In the genomic region with DNA sequence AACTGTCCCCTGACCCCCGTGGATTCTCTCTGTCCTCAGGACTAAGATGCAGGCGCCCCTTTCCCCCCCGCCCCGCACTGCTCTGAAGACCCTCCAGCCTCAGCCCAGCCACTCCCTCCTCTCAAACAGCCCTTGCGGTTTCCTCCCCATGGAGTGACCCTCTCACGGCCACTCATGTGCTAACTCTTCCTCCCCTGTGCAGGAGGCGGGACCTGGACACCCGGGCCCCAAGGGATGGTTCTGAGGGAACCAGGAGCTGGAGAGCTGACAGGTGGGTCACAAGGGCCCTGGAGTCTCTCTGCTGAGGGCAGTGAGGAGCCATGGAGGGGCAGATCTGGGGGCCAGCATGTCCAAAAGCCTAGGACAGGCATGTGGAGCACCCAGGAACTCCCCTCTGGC, we compare ENCODE assay signal across 13 cellular contexts. TPM values are rescaled to one million over a fixed set of nuclear protein-coding genes. Genes with fewer than 3 reads are reported as not detected.
DNase-seq lines count a peak whose midpoint lies in the region; ATAC-seq, FAIRE-seq and TF ChIP-seq lines count a peak whose summit lies in the region.
"Had no signal": no experiment of that assay in that cellular context is flagged by ENCODE, and none has a peak within 500 bp of the region (broad histone marks: within the 10 kb centered on the region; RNA-seq: fewer than 3 reads in every experiment).

No MANE protein-coding gene starts in this region.

- FAIRE-seq in HepG2 (lab: Jason Lieb, UNC), result peak; percentile 8

- no peaks in the 10 kb centered on the region for H3K27me3 Mint-ChIP-seq in activated T-cell treated with anti-CD3 and anti-CD28 coated beads, Interleukin-2, amount 50 U/mL, for 4 hours (ENCODE audit: low read depth)

- H3K4me1 ChIP-seq in HepG2 (ENCODE audit: insufficient read depth, low read length) (peaks cover 46% of the 10 kb centered on the region), subcutaneous abdominal adipose tissue (ENCODE audit: control insufficient read depth in 5 of 5, insufficient read depth in 5 of 5, low read length in 5 of 5) (peaks cover 3 to 29% (median 27%) of the 10 kb centered on the region in 5 donors), mucosa of descending colon (ENCODE audit: low read depth) (peaks cover 10% of the 10 kb centered on the region)

- H3K4me3 Mint-ChIP-seq in activated T-cell treated with anti-CD3 and anti-CD28 coated beads, Interleukin-2, amount 50 U/mL, for 4 hours, result peak overlapping the region; percentile 82

- DNase-seq in activated T-cell treated with anti-CD3 and anti-CD28 coated beads, Interleukin-2, amount 50 U/mL, for 4 hours, result no peak
- DNase-seq in activated T-cell treated with anti-CD3 and anti-CD28 coated beads, Interleukin-2, amount 50 U/mL, for 1 hour, result no peak
- DNase-seq in HepG2 (ENCODE audit: low spot score), result no peak
- no peak for DNase-seq in stimulated activated CD4-positive, alpha-beta T cell treated with anti-CD3 and anti-CD28 coated beads, Interleukin-15, amount 100 ng/mL, for 24 hours
- no peak for DNase-seq in mucosa of descending colon
- DNase-seq: GDM1; NCI-H1105; stimulated activated CD4-positive, alpha-beta T cell treated with anti-CD3 and anti-CD28 coated beads, Interleukin-4, amount 100 ng/mL, for 4 hours had no signal

- ATAC-seq in activated T-cell treated with anti-CD3 and anti-CD28 coated beads, Interleukin-2, amount 50 U/mL, for 4 hours, result no peak
- ATAC-seq in HepG2, result no peak
- ATAC-seq in mucosa of descending colon, result no peak
- no peak for ATAC-seq in HG02759 (IDR thresholded peaks at IDR 0.05; ENCODE audit: unreplicated experiment)

- H4K20me1 ChIP-seq in SU-DHL-6 (ENCODE audit: low read depth, low read length) (no peaks in the 10 kb centered on the region), HepG2 (ENCODE audit: insufficient read depth, low read length) (no peaks in the 10 kb centered on the region; the same call in 1 of the 2 replicates)

- H3K4me3 ChIP-seq in SU-DHL-6 (ENCODE audit: insufficient read depth, low read length, poor library complexity, severe bottlenecking) (no peak overlapping the region), HepG2 (replicated peaks in 1 of 3; ENCODE audit: insufficient read depth in 1 of 3, low read depth in 2 of 3, low read length in 3 of 3) (peak overlapping the region; percentile 56 to 78 (median 65)), subcutaneous abdominal adipose tissue (ENCODE audit: low read depth in 1 of 5, low read length in 5 of 5) (no peak overlapping the region), mucosa of descending colon (no peak overlapping the region)

- no peaks in the 10 kb centered on the region for H3K9me2 ChIP-seq in SU-DHL-6 (replicated peaks; ENCODE audit: insufficient read depth, low read length)

- no peaks in the 10 kb centered on the region for H3K9me3 Mint-ChIP-seq in activated T-cell treated with anti-CD3 and anti-CD28 coated beads, Interleukin-2, amount 50 U/mL, for 4 hours

- TF ChIP-seq CTCF in SU-DHL-6 (IDR thresholded peaks at IDR 0.05; ENCODE audit: insufficient read depth, low read length, poor library complexity, severe bottlenecking), result no peak
- TF ChIP-seq CTCF in HepG2 (CRISPR knock-in tag; IDR thresholded peaks at IDR 0.05), result no peak
- no peak for TF ChIP-seq CTCF in mucosa of descending colon (IDR thresholded peaks at IDR 0.05)

- H3K27ac ChIP-seq in SU-DHL-6 (ENCODE audit: low read depth, low read length), result no peak overlapping the region
- peak overlapping the region; percentile 93 for H3K27ac ChIP-seq in HepG2 (ENCODE audit: extremely low read length, insufficient read depth, low read length)
- H3K27ac ChIP-seq in subcutaneous abdominal adipose tissue (ENCODE audit: low read depth, low read length), result peak overlapping the region; percentile 27
- H3K27ac ChIP-seq: neutrophil, suprapubic skin had no signal

- TF ChIP-seq POLR2A in HepG2 (IDR thresholded peaks at IDR 0.05; ENCODE audit: insufficient read depth in 1 of 2, low read depth in 2 of 2, low read length in 2 of 2), result peak in 1 of 2 experiments; percentile 21; a peak in 1 of 4 replicates

- H3K36me3 Mint-ChIP-seq in activated T-cell treated with anti-CD3 and anti-CD28 coated beads, Interleukin-2, amount 50 U/mL, for 4 hours (ENCODE audit: insufficient read depth), result peaks cover 3% of the 10 kb centered on the region

- H3K79me2 ChIP-seq in SU-DHL-6 (ENCODE audit: insufficient read depth, low read length) (peaks cover 9% of the 10 kb centered on the region; the same call in 1 of the 2 replicates), HepG2 (ENCODE audit: insufficient read depth, low read length) (peaks cover 20% of the 10 kb centered on the region)

- CTCF ChIA-PET in HepG2 (lab: Yijun Ruan, JAX; ENCODE audit: low intra/inter-chr PET ratio, low total read pairs), result no interaction called here

- H3K9me3 ChIP-seq in SU-DHL-6 (ENCODE audit: insufficient read depth, low read length) (no peaks in the 10 kb centered on the region), HepG2 (ENCODE audit: low read length) (no peaks in the 10 kb centered on the region), subcutaneous abdominal adipose tissue (ENCODE audit: control insufficient read depth in 5 of 5, low read length in 5 of 5) (no peaks in the 10 kb centered on the region), mucosa of descending colon (no peaks in the 10 kb centered on the region)
- H3K9me3 ChIP-seq: neutrophil, suprapubic skin had no signal

- POLR2A ChIA-PET in HepG2 (lab: Yijun Ruan, JAX), result interaction anchor here (1.0 to 1.5 kb wide), 4 partner anchors 16 to 342 kb away, joined by 3 to 10 read pairs (median 4); partner anchors contain the start of genes PPP1R12C and ZNF628

- in situ Hi-C loops in HepG2 (cut with HindIII; ENCODE audit: extremely low pct_ligation_motif_present, low pct_unique_long_range_greater_than_20kb), result no loop called here

- H3K27me3 ChIP-seq in SU-DHL-6 (ENCODE audit: low read length) (no peaks in the 10 kb centered on the region), HepG2 (ENCODE audit: control insufficient read depth in 1 of 2, insufficient read depth in 2 of 2, low read length in 2 of 2) (no peaks in the 10 kb centered on the region), subcutaneous abdominal adipose tissue (ENCODE audit: control insufficient read depth in 5 of 5, insufficient read depth in 4 of 5, low read length in 5 of 5) (no peaks in the 10 kb centered on the region)
- H3K27me3 ChIP-seq: neutrophil, suprapubic skin had no signal

- no peak for TF ChIP-seq RAD21 in HepG2 (CRISPR knock-in tag; IDR thresholded peaks at IDR 0.05)

- TF ChIP-seq EP300 in HepG2 (IDR thresholded peaks at IDR 0.05; ENCODE audit: low read depth in 2 of 2, low read length in 2 of 2), result no peak
- no peak for TF ChIP-seq EP300 in HepG2 (CRISPR knock-in tag; IDR thresholded peaks at IDR 0.05; ENCODE audit: borderline replicate concordance)

- H3K4me2 ChIP-seq in SU-DHL-6 (ENCODE audit: low read depth, low read length, poor library complexity, severe bottlenecking), result peak overlapping the region; percentile 8
- H3K4me2 ChIP-seq in HepG2 (ENCODE audit: low read depth, low read length), result peak overlapping the region; percentile 86

- WGBS in HepG2 (ENCODE audit: low lambda C conversion rate), result 48% methylated on average over 7 of the region's 8 CpGs

- H3K4me1 Mint-ChIP-seq in activated T-cell treated with anti-CD3 and anti-CD28 coated beads, Interleukin-2, amount 50 U/mL, for 4 hours (ENCODE audit: low read depth), result peaks cover 19% of the 10 kb centered on the region

- intact Hi-C loops in HepG2 (cut with micrococcal nuclease; ENCODE audit: unreplicated experiment), result no loop called here
- intact Hi-C loops in mucosa of descending colon (cut with DNase I, micrococcal nuclease), result no loop called here

- H3K9ac ChIP-seq in SU-DHL-6 (ENCODE audit: low read length) (no peak overlapping the region), HepG2 (ENCODE audit: insufficient read depth, low read depth, low read length) (peak overlapping the region; percentile 63), subcutaneous abdominal adipose tissue (ENCODE audit: low read length in 5 of 5) (peak overlapping the region in 1 of 5 donors; percentile 52)

- H3K36me3 ChIP-seq in SU-DHL-6 (ENCODE audit: low read length) (no peaks in the 10 kb centered on the region), HepG2 (replicated peaks in 1 of 2; ENCODE audit: control insufficient read depth in 1 of 2, insufficient read depth in 2 of 2, low read length in 2 of 2) (peaks cover 1 to 8% of the 10 kb centered on the region in 2 experiments; a peak in 4 of 5 replicates), subcutaneous abdominal adipose tissue (ENCODE audit: control insufficient read depth in 5 of 5, insufficient read depth in 5 of 5, low read length in 5 of 5) (peaks cover 0 to 17% (median 4%) of the 10 kb centered on the region in 5 donors), mucosa of descending colon (ENCODE audit: low read depth) (peaks cover 4% of the 10 kb centered on the region)
- H3K36me3 ChIP-seq: neutrophil had no signal

- peaks cover 9% of the 10 kb centered on the region; the same call in 1 of the 2 replicates for H3F3A ChIP-seq in SU-DHL-6 (ENCODE audit: insufficient read depth)

- no peak overlapping the region for H2AFZ ChIP-seq in SU-DHL-6 (ENCODE audit: low read depth, low read length, severe bottlenecking)
- no peak overlapping the region for H2AFZ ChIP-seq in HepG2 (ENCODE audit: low read length)

- no TSS peak for BruUV-seq in HepG2 (replicated peaks; lab: Mats Ljungman, UMichigan)

RNA-seq across cellular contexts. Expression of gene ISOC2, which starts 1.9 kb away (rescaled TPM):
- total RNA-seq in activated T-cell treated with anti-CD3 and anti-CD28 coated beads, Interleukin-2, amount 50 U/mL, for 4 hours, result 10 to 100 TPM; 63.2 to 65.1 (median 64.5) TPM
- total RNA-seq in HepG2 (2016; rRNA removed; fragmentation: Illumina TruSeq; extraction: Trizol) (105 and 106 TPM in 2 replicates), mucosa of descending colon (10 to 100 TPM; 65.8 to 88.4 (median 86.9) TPM)
- 58.0 and 83.1 TPM in 2 replicates for total RNA-seq in HepG2 (2016; cell fraction: cytosol; rRNA removed; fragmentation: Illumina TruSeq; extraction: Trizol; ENCODE audit: low read depth)
- total RNA-seq in HepG2 (2016; cell fraction: insoluble cytoplasmic fraction; rRNA removed; fragmentation: Illumina TruSeq; extraction: Trizol), result 111 TPM in 2 replicates
- total RNA-seq in HepG2 (2016; cell fraction: membrane; rRNA removed; fragmentation: Illumina TruSeq; extraction: Trizol), result 74.7 and 115 TPM in 2 replicates
- 35.2 and 36.6 TPM in 2 replicates for total RNA-seq in HepG2 (2016; cell fraction: nucleus; rRNA removed; fragmentation: Illumina TruSeq; extraction: Trizol)
- 76.8 and 91.2 TPM in 2 replicates for polyA plus RNA-seq in HepG2 (2011; rRNA removed)
- 54.7 and 108 TPM in 2 replicates for polyA plus RNA-seq in HepG2 (2011; cell fraction: cytosol; rRNA removed)
- polyA plus RNA-seq in HepG2 (2011; cell fraction: nucleus; rRNA removed), result 86.0 and 95.9 TPM in 2 replicates
- 45.9 and 55.5 TPM in 2 replicates for polyA plus RNA-seq in HepG2 (2012)
- 60.4 and 89.7 TPM in 2 replicates for polyA plus RNA-seq in HepG2 (2016; cell fraction: cytosol; fragmentation: Illumina TruSeq; extraction: Trizol; ENCODE audit: low read depth)
- 101 and 114 TPM in 2 replicates for polyA plus RNA-seq in HepG2 (2016; cell fraction: insoluble cytoplasmic fraction; fragmentation: Illumina TruSeq; extraction: Trizol; ENCODE audit: low read depth)
- 71.9 and 93.3 TPM in 2 replicates for polyA plus RNA-seq in HepG2 (2016; cell fraction: membrane; fragmentation: Illumina TruSeq; extraction: Trizol; ENCODE audit: low read depth)
- 63.4 and 69.6 TPM in 2 replicates for polyA plus RNA-seq in HepG2 (2016; cell fraction: nucleus; fragmentation: Illumina TruSeq; extraction: Trizol; ENCODE audit: insufficient read depth, low read depth)
- polyA minus RNA-seq in HepG2 (2011; rRNA and poly(A)+ RNA removed; ENCODE audit: low replicate concordance), result 18.3 and 57.5 TPM in 2 replicates
- 34.3 and 34.6 TPM in 2 replicates for polyA minus RNA-seq in HepG2 (2011; cell fraction: cytosol; rRNA and poly(A)+ RNA removed)
- polyA minus RNA-seq in HepG2 (2011; cell fraction: nucleus; rRNA and poly(A)+ RNA removed), result 21.0 and 25.6 TPM in 2 replicates

RNA-seq across cellular contexts. Expression of gene C19orf85, which starts 5.0 kb away (rescaled TPM):
- total RNA-seq in activated T-cell treated with anti-CD3 and anti-CD28 coated beads, Interleukin-2, amount 50 U/mL, for 4 hours, result not detected
- total RNA-seq in HepG2 (2016; rRNA removed; fragmentation: Illumina TruSeq; extraction: Trizol), result not detected in 2 replicates
- total RNA-seq in HepG2 (2016; cell fraction: cytosol; rRNA removed; fragmentation: Illumina TruSeq; extraction: Trizol; ENCODE audit: low read depth), result not detected in 2 replicates
- total RNA-seq in HepG2 (2016; cell fraction: insoluble cytoplasmic fraction; rRNA removed; fragmentation: Illumina TruSeq; extraction: Trizol), result not detected in 2 replicates
- total RNA-seq in HepG2 (2016; cell fraction: membrane; rRNA removed; fragmentation: Illumina TruSeq; extraction: Trizol), result not detected in 2 replicates
- not detected in 2 replicates for total RNA-seq in HepG2 (2016; cell fraction: nucleus; rRNA removed; fragmentation: Illumina TruSeq; extraction: Trizol)
- polyA plus RNA-seq in HepG2 (2011; rRNA removed), result not detected in 2 replicates
- polyA plus RNA-seq in HepG2 (2011; cell fraction: cytosol; rRNA removed), result not detected in 2 replicates
- polyA plus RNA-seq in HepG2 (2011; cell fraction: nucleus; rRNA removed), result not detected in 2 replicates
- not detected in 2 replicates for polyA plus RNA-seq in HepG2 (2012)
- polyA plus RNA-seq in HepG2 (2016; cell fraction: cytosol; fragmentation: Illumina TruSeq; extraction: Trizol; ENCODE audit: low read depth), result not detected in 2 replicates
- not detected in 2 replicates for polyA plus RNA-seq in HepG2 (2016; cell fraction: insoluble cytoplasmic fraction; fragmentation: Illumina TruSeq; extraction: Trizol; ENCODE audit: low read depth)
- not detected in 2 replicates for polyA plus RNA-seq in HepG2 (2016; cell fraction: membrane; fragmentation: Illumina TruSeq; extraction: Trizol; ENCODE audit: low read depth)
- not detected in 2 replicates for polyA plus RNA-seq in HepG2 (2016; cell fraction: nucleus; fragmentation: Illumina TruSeq; extraction: Trizol; ENCODE audit: insufficient read depth, low read depth)
- not detected in 2 replicates for polyA minus RNA-seq in HepG2 (2011; rRNA and poly(A)+ RNA removed; ENCODE audit: low replicate concordance)
- not detected in 2 replicates for polyA minus RNA-seq in HepG2 (2011; cell fraction: cytosol; rRNA and poly(A)+ RNA removed)
- polyA minus RNA-seq in HepG2 (2011; cell fraction: nucleus; rRNA and poly(A)+ RNA removed), result not detected in 2 replicates
- not detected for total RNA-seq in mucosa of descending colon
- total RNA-seq: suprapubic skin had no signal

RNA-seq across cellular contexts. Expression of gene SHISA7, which starts 16.4 kb away (rescaled TPM):
- not detected for total RNA-seq in activated T-cell treated with anti-CD3 and anti-CD28 coated beads, Interleukin-2, amount 50 U/mL, for 4 hours
- total RNA-seq in HepG2 (2016; rRNA removed; fragmentation: Illumina TruSeq; extraction: Trizol) (not detected in 2 replicates), mucosa of descending colon (under 1 TPM in 1 of 3 donors, not detected in 2; 0.35 TPM)
- not detected in 2 replicates for total RNA-seq in HepG2 (2016; cell fraction: cytosol; rRNA removed; fragmentation: Illumina TruSeq; extraction: Trizol; ENCODE audit: low read depth)
- not detected in 2 replicates for total RNA-seq in HepG2 (2016; cell fraction: insoluble cytoplasmic fraction; rRNA removed; fragmentation: Illumina TruSeq; extraction: Trizol)
- total RNA-seq in HepG2 (2016; cell fraction: membrane; rRNA removed; fragmentation: Illumina TruSeq; extraction: Trizol), result not detected in 2 replicates
- not detected in 2 replicates for total RNA-seq in HepG2 (2016; cell fraction: nucleus; rRNA removed; fragmentation: Illumina TruSeq; extraction: Trizol)
- polyA plus RNA-seq in HepG2 (2011; rRNA removed), result not detected in 2 replicates
- not detected in 2 replicates for polyA plus RNA-seq in HepG2 (2011; cell fraction: cytosol; rRNA removed)
- polyA plus RNA-seq in HepG2 (2011; cell fraction: nucleus; rRNA removed), result not detected in 2 replicates
- polyA plus RNA-seq in HepG2 (2012), result not detected in 2 replicates
- polyA plus RNA-seq in HepG2 (2016; cell fraction: cytosol; fragmentation: Illumina TruSeq; extraction: Trizol; ENCODE audit: low read depth), result not detected in 2 replicates
- not detected in 2 replicates for polyA plus RNA-seq in HepG2 (2016; cell fraction: insoluble cytoplasmic fraction; fragmentation: Illumina TruSeq; extraction: Trizol; ENCODE audit: low read depth)
- polyA plus RNA-seq in HepG2 (2016; cell fraction: membrane; fragmentation: Illumina TruSeq; extraction: Trizol; ENCODE audit: low read depth), result not detected in 2 replicates
- polyA plus RNA-seq in HepG2 (2016; cell fraction: nucleus; fragmentation: Illumina TruSeq; extraction: Trizol; ENCODE audit: insufficient read depth, low read depth), result not detected in 2 replicates
- polyA minus RNA-seq in HepG2 (2011; rRNA and poly(A)+ RNA removed; ENCODE audit: low replicate concordance), result 0.05 TPM in 1 of 2 replicates, not detected in the other
- not detected in 2 replicates for polyA minus RNA-seq in HepG2 (2011; cell fraction: cytosol; rRNA and poly(A)+ RNA removed)
- polyA minus RNA-seq in HepG2 (2011; cell fraction: nucleus; rRNA and poly(A)+ RNA removed), result not detected in 2 replicates

RNA-seq across cellular contexts. Expression of gene ZNF628, which starts 16.9 kb away (rescaled TPM):
- total RNA-seq in activated T-cell treated with anti-CD3 and anti-CD28 coated beads, Interleukin-2, amount 50 U/mL, for 4 hours, result 10 to 100 TPM; 11.0 to 12.6 (median 12.1) TPM
- 1.00 and 1.2 TPM in 2 replicates for total RNA-seq in HepG2 (2016; rRNA removed; fragmentation: Illumina TruSeq; extraction: Trizol)
- total RNA-seq in HepG2 (2016; cell fraction: cytosol; rRNA removed; fragmentation: Illumina TruSeq; extraction: Trizol; ENCODE audit: low read depth), result 0.53 and 0.91 TPM in 2 replicates
- total RNA-seq in HepG2 (2016; cell fraction: insoluble cytoplasmic fraction; rRNA removed; fragmentation: Illumina TruSeq; extraction: Trizol), result 0.98 and 1.1 TPM in 2 replicates
- 1.9 and 2.5 TPM in 2 replicates for total RNA-seq in HepG2 (2016; cell fraction: membrane; rRNA removed; fragmentation: Illumina TruSeq; extraction: Trizol)
- total RNA-seq in HepG2 (2016; cell fraction: nucleus; rRNA removed; fragmentation: Illumina TruSeq; extraction: Trizol), result 1.2 TPM in 2 replicates
- polyA plus RNA-seq in HepG2 (2011; rRNA removed), result 0.48 and 0.54 TPM in 2 replicates
- polyA plus RNA-seq in HepG2 (2011; cell fraction: cytosol; rRNA removed), result 0.19 and 0.56 TPM in 2 replicates
- polyA plus RNA-seq in HepG2 (2011; cell fraction: nucleus; rRNA removed), result 2.8 and 4.7 TPM in 2 replicates
- 1.7 and 1.9 TPM in 2 replicates for polyA plus RNA-seq in HepG2 (2012)
- 0.40 and 0.47 TPM in 2 replicates for polyA plus RNA-seq in HepG2 (2016; cell fraction: cytosol; fragmentation: Illumina TruSeq; extraction: Trizol; ENCODE audit: low read depth)
- 1.4 and 2.1 TPM in 2 replicates for polyA plus RNA-seq in HepG2 (2016; cell fraction: insoluble cytoplasmic fraction; fragmentation: Illumina TruSeq; extraction: Trizol; ENCODE audit: low read depth)
- 1.1 and 2.4 TPM in 2 replicates for polyA plus RNA-seq in HepG2 (2016; cell fraction: membrane; fragmentation: Illumina TruSeq; extraction: Trizol; ENCODE audit: low read depth)
- 2.5 and 2.7 TPM in 2 replicates for polyA plus RNA-seq in HepG2 (2016; cell fraction: nucleus; fragmentation: Illumina TruSeq; extraction: Trizol; ENCODE audit: insufficient read depth, low read depth)
- 0.75 and 2.3 TPM in 2 replicates for polyA minus RNA-seq in HepG2 (2011; rRNA and poly(A)+ RNA removed; ENCODE audit: low replicate concordance)
- 1.9 and 2.1 TPM in 2 replicates for polyA minus RNA-seq in HepG2 (2011; cell fraction: cytosol; rRNA and poly(A)+ RNA removed)
- polyA minus RNA-seq in HepG2 (2011; cell fraction: nucleus; rRNA and poly(A)+ RNA removed), result 0.62 and 1.8 TPM in 2 replicates
- 10 to 100 TPM in 1 of 3 donors, 1 to 10 TPM in 2; 6.8 to 11.1 (median 7.9) TPM for total RNA-seq in mucosa of descending colon

RNA-seq across cellular contexts. Expression of gene NAT14, which starts 25.4 kb away (rescaled TPM):
- 10 to 100 TPM; 16.0 to 23.4 (median 17.6) TPM for total RNA-seq in activated T-cell treated with anti-CD3 and anti-CD28 coated beads, Interleukin-2, amount 50 U/mL, for 4 hours
- total RNA-seq in HepG2 (2016; rRNA removed; fragmentation: Illumina TruSeq; extraction: Trizol), result 14.7 and 22.3 TPM in 2 replicates
- 15.7 and 17.4 TPM in 2 replicates for total RNA-seq in HepG2 (2016; cell fraction: cytosol; rRNA removed; fragmentation: Illumina TruSeq; extraction: Trizol; ENCODE audit: low read depth)
- 14.8 and 26.5 TPM in 2 replicates for total RNA-seq in HepG2 (2016; cell fraction: insoluble cytoplasmic fraction; rRNA removed; fragmentation: Illumina TruSeq; extraction: Trizol)
- total RNA-seq in HepG2 (2016; cell fraction: membrane; rRNA removed; fragmentation: Illumina TruSeq; extraction: Trizol), result 24.1 and 26.6 TPM in 2 replicates
- total RNA-seq in HepG2 (2016; cell fraction: nucleus; rRNA removed; fragmentation: Illumina TruSeq; extraction: Trizol), result 17.7 and 22.1 TPM in 2 replicates
- polyA plus RNA-seq in HepG2 (2011; rRNA removed), result 20.7 and 24.7 TPM in 2 replicates
- polyA plus RNA-seq in HepG2 (2011; cell fraction: cytosol; rRNA removed), result 17.5 and 24.6 TPM in 2 replicates
- 37.8 and 42.1 TPM in 2 replicates for polyA plus RNA-seq in HepG2 (2011; cell fraction: nucleus; rRNA removed)
- polyA plus RNA-seq in HepG2 (2012), result 19.0 and 25.8 TPM in 2 replicates
- 18.4 and 22.8 TPM in 2 replicates for polyA plus RNA-seq in HepG2 (2016; cell fraction: cytosol; fragmentation: Illumina TruSeq; extraction: Trizol; ENCODE audit: low read depth)
- 16.4 and 17.1 TPM in 2 replicates for polyA plus RNA-seq in HepG2 (2016; cell fraction: insoluble cytoplasmic fraction; fragmentation: Illumina TruSeq; extraction: Trizol; ENCODE audit: low read depth)
- 23.9 and 24.7 TPM in 2 replicates for polyA plus RNA-seq in HepG2 (2016; cell fraction: membrane; fragmentation: Illumina TruSeq; extraction: Trizol; ENCODE audit: low read depth)
- polyA plus RNA-seq in HepG2 (2016; cell fraction: nucleus; fragmentation: Illumina TruSeq; extraction: Trizol; ENCODE audit: insufficient read depth, low read depth), result 40.3 and 41.0 TPM in 2 replicates
- polyA minus RNA-seq in HepG2 (2011; rRNA and poly(A)+ RNA removed; ENCODE audit: low replicate concordance), result 4.3 and 11.1 TPM in 2 replicates
- polyA minus RNA-seq in HepG2 (2011; cell fraction: cytosol; rRNA and poly(A)+ RNA removed), result 4.5 and 6.5 TPM in 2 replicates
- 3.2 and 5.3 TPM in 2 replicates for polyA minus RNA-seq in HepG2 (2011; cell fraction: nucleus; rRNA and poly(A)+ RNA removed)
- total RNA-seq in mucosa of descending colon, result 10 to 100 TPM in 1 of 3 donors, 1 to 10 TPM in 2; 3.9 to 21.7 (median 5.5) TPM

Comparison
In these comparisons a context has a peak if more than half of its experiments do, and no peak if none do; other contexts are left out.
1. H3K4me3 ChIP-seq: peak in HepG2 (3 of 3); none in SU-DHL-6 (single experiment), subcutaneous abdominal adipose tissue (0 of 5) and mucosa of descending colon (single experiment).